In the genomic region with DNA sequence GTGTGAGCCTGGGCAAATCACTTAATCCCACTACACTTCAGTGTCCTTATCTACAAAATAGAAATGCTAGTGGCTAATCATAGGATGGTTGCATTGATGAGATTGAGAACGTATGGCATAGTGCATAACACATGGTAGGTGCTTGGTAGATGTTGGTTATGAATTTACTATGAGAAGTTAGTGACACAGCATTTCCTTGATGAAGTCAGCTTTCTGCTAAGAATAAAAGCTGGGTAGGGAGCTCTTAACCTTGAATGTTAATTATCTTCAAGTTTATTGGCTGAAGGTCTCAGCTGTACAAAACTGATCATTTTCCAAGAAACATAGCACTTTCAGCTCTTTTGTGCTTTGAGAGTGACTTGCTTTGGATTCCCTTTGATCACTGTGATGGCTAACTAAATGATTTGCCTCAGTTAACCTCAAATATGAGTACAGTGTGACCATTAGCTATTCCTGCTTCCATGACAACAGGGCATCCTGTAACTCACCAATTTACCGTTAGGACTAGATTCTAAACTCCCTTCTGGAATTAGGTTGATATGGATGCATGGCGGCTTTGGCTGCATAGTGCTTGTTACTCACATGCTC, we compare ENCODE assay signal across 20 cellular contexts. TPM values are rescaled to one million over a fixed set of nuclear protein-coding genes. Genes with fewer than 3 reads are reported as not detected.
A peak's percentile ranks its signal among the peaks of the same experiment; 100 is the strongest.
DNase-seq lines count a peak whose midpoint lies in the region; ATAC-seq and TF ChIP-seq lines count a peak whose summit lies in the region.
"Had no signal": no experiment of that assay in that cellular context is flagged by ENCODE, and none has a peak within 500 bp of the region (broad histone marks: within the 10 kb centered on the region; RNA-seq: fewer than 3 reads in every experiment).

No MANE protein-coding gene starts in this region.

- CTCF ChIA-PET in activated CD8-positive, alpha-beta memory T cell treated with anti-CD3 and anti-CD28 coated beads, Interleukin-2, amount 10 ng/mL, durations not matched to agents 7 days and 5 days (lab: Charles Lee) = no interaction called here
- CTCF ChIA-PET in HEK293 (lab: Yijun Ruan, JAX) = interaction anchor here (0.6 to 1.3 kb wide), 3 partner anchors 87 to 193 kb away, joined by 3 to 4 read pairs (median 3); no protein-coding TSS in a partner anchor

- peaks cover 16% of the 10 kb centered on the region for H3K36me3 Mint-ChIP-seq in activated CD8-positive, alpha-beta memory T cell treated with anti-CD3 and anti-CD28 coated beads, Interleukin-2, amount 10 ng/mL, durations not matched to agents 7 days and 5 days
- H3K36me3 Mint-ChIP-seq in CD14-positive monocyte = peaks cover 2 to 6% of the 10 kb centered on the region in 2 donors

- no peaks in the 10 kb centered on the region for H3K36me3 ChIP-seq in HEK293 (ENCODE audit: control insufficient read depth in 2 of 2, insufficient read depth in 1 of 2, low read length in 2 of 2)
- no peaks in the 10 kb centered on the region for H3K36me3 ChIP-seq in neutrophil
- no peaks in the 10 kb centered on the region for H3K36me3 ChIP-seq in MM.1S (replicated peaks; ENCODE audit: insufficient read depth, low read length)
- H3K36me3 ChIP-seq: esophagus squamous epithelium, sigmoid colon, SJCRH30 had no signal

- no peaks in the 10 kb centered on the region for H3K9me3 Mint-ChIP-seq in activated CD8-positive, alpha-beta memory T cell treated with anti-CD3 and anti-CD28 coated beads, Interleukin-2, amount 10 ng/mL, durations not matched to agents 7 days and 5 days (ENCODE audit: low read depth)
- H3K9me3 Mint-ChIP-seq in CD14-positive monocyte = peaks cover 0 to 10% (median 4%) of the 10 kb centered on the region in 7 donors
- H3K9me3 Mint-ChIP-seq: neural crest cell had no signal

- peaks cover 41% of the 10 kb centered on the region for H3K4me1 Mint-ChIP-seq in activated CD8-positive, alpha-beta memory T cell treated with anti-CD3 and anti-CD28 coated beads, Interleukin-2, amount 10 ng/mL, durations not matched to agents 7 days and 5 days
- H3K4me1 Mint-ChIP-seq in CD14-positive monocyte = peaks cover 39% of the 10 kb centered on the region

- H3K9me3 ChIP-seq in HEK293 (ENCODE audit: control insufficient read depth, insufficient read depth, low read depth, low read length) (no peaks in the 10 kb centered on the region), neutrophil (no peaks in the 10 kb centered on the region), MM.1S (replicated peaks; ENCODE audit: insufficient read depth, low read length) (no peaks in the 10 kb centered on the region)
- H3K9me3 ChIP-seq: esophagus squamous epithelium, sigmoid colon, SJCRH30 had no signal

- H3K4me3 ChIP-seq in HEK293 (ENCODE audit: low read depth, low read length) (no peak overlapping the region), epithelial cell of proximal tubule (ENCODE audit: low read depth, low read length) (no peak overlapping the region), neutrophil (ENCODE audit: low read depth in 1 of 2, low read length in 1 of 2) (no peak overlapping the region), MM.1S (ENCODE audit: low read length) (no peak overlapping the region)
- H3K4me3 ChIP-seq: coronary artery, esophagus squamous epithelium, sigmoid colon, SJCRH30 had no signal

- H3K27me3 ChIP-seq in neutrophil (no peaks in the 10 kb centered on the region), MM.1S (replicated peaks; ENCODE audit: insufficient read depth, low read length) (no peaks in the 10 kb centered on the region)
- H3K27me3 ChIP-seq: esophagus squamous epithelium, sigmoid colon, SJCRH30 had no signal

- H3K79me2 ChIP-seq in MM.1S (ENCODE audit: low read length) = peaks cover 15% of the 10 kb centered on the region

- H3K27me3 Mint-ChIP-seq in activated CD8-positive, alpha-beta memory T cell treated with anti-CD3 and anti-CD28 coated beads, Interleukin-2, amount 10 ng/mL, durations not matched to agents 7 days and 5 days = no peaks in the 10 kb centered on the region
- H3K27me3 Mint-ChIP-seq in CD14-positive monocyte (ENCODE audit: low read depth in 3 of 3) = peaks cover 0 to 7% (median 0%) of the 10 kb centered on the region in 3 donors
- H3K27me3 Mint-ChIP-seq: type B pancreatic cell had no signal

- ATAC-seq in activated CD8-positive, alpha-beta memory T cell treated with anti-CD3 and anti-CD28 coated beads, Interleukin-2, amount 10 ng/mL, durations not matched to agents 7 days and 5 days = no peak
- no peak for ATAC-seq in GM18511 (IDR thresholded peaks at IDR 0.05; ENCODE audit: unreplicated experiment)

- intact Hi-C loops in CD14-positive monocyte (cut with micrococcal nuclease) = no loop called here

- no peak overlapping the region for H2AFZ ChIP-seq in MM.1S (ENCODE audit: low read length)

- H3F3A ChIP-seq in MM.1S (ENCODE audit: insufficient read depth, low read length) = peaks cover 17% of the 10 kb centered on the region

- TF ChIP-seq CTCF in HEK293 (tag by site-specific recombination; IDR thresholded peaks at IDR 0.05) = no peak
- TF ChIP-seq CTCF in epithelial cell of proximal tubule (conservative IDR thresholded peaks at IDR 0.05; ENCODE audit: low read depth, low read length) = no peak
- no peak for TF ChIP-seq CTCF in neutrophil (IDR thresholded peaks at IDR 0.05)
- no peak for TF ChIP-seq CTCF in MM.1S (IDR thresholded peaks at IDR 0.05; ENCODE audit: low read length)
- TF ChIP-seq CTCF in CD14-positive monocyte (IDR thresholded peaks at IDR 0.05) = no peak

- H3K9me2 ChIP-seq in MM.1S (replicated peaks; ENCODE audit: insufficient read depth, low read length) = no peaks in the 10 kb centered on the region

- no peak overlapping the region for H3K4me2 ChIP-seq in MM.1S (ENCODE audit: low read depth, low read length)

- no peak overlapping the region for H3K9ac ChIP-seq in MM.1S (ENCODE audit: low read length)

- no peaks in the 10 kb centered on the region for H4K20me1 ChIP-seq in MM.1S (ENCODE audit: insufficient read depth, low read length)

- POLR2A ChIA-PET in HEK293 (lab: Yijun Ruan, JAX) = interaction anchor here (0.6 kb wide), 1 partner anchor 11 kb away, joined by 3 read pairs; no protein-coding TSS in a partner anchor

- H3K4me3 Mint-ChIP-seq in activated CD8-positive, alpha-beta memory T cell treated with anti-CD3 and anti-CD28 coated beads, Interleukin-2, amount 10 ng/mL, durations not matched to agents 7 days and 5 days = no peak overlapping the region
- H3K4me3 Mint-ChIP-seq in CD14-positive monocyte = no peak overlapping the region
- H3K4me3 Mint-ChIP-seq: endodermal cell, neural crest cell, type B pancreatic cell had no signal

- H3K27ac Mint-ChIP-seq in activated CD8-positive, alpha-beta memory T cell treated with anti-CD3 and anti-CD28 coated beads, Interleukin-2, amount 10 ng/mL, durations not matched to agents 7 days and 5 days = peak overlapping the region; percentile 46
- H3K27ac Mint-ChIP-seq in CD14-positive monocyte = peak overlapping the region in 1 of 7 donors; percentile 63
- H3K27ac Mint-ChIP-seq: endodermal cell, type B pancreatic cell had no signal

- H3K27ac ChIP-seq in HEK293 (ENCODE audit: extremely low read depth, low read depth, low read length) (no peak overlapping the region), neutrophil (peak overlapping the region; percentile 44), MM.1S (ENCODE audit: low read length) (no peak overlapping the region)
- H3K27ac ChIP-seq: coronary artery, esophagus squamous epithelium, sigmoid colon, SJCRH30 had no signal

- H3K4me1 ChIP-seq in HEK293 (ENCODE audit: control insufficient read depth, insufficient read depth, low read length) (0 out of 2 replicates have a peak, but pooled peaks cover 5% of the 10 kb centered on the region), neutrophil (ENCODE audit: control insufficient read depth in 1 of 2, insufficient read depth in 1 of 2, low read depth in 1 of 2, low read length in 1 of 2) (peaks cover 19 to 30% of the 10 kb centered on the region in 2 experiments), MM.1S (ENCODE audit: low read length) (0 out of 2 replicates have a peak, but pooled peaks cover 10% of the 10 kb centered on the region)
- H3K4me1 ChIP-seq: SJCRH30 had no signal

- no peak for DNase-seq in activated CD8-positive, alpha-beta memory T cell treated with anti-CD3 and anti-CD28 coated beads, Interleukin-2, amount 10 ng/mL, durations not matched to agents 7 days and 5 days
- no peak for DNase-seq in activated CD8-positive, alpha-beta memory T cell treated with anti-CD3 and anti-CD28 coated beads for 24 hours
- peak; percentile 50 for DNase-seq in epithelial cell of proximal tubule (ENCODE audit: low read depth)
- no peak for DNase-seq in MM.1S
- DNase-seq in CD14-positive monocyte (ENCODE audit: low spot score) = no peak
- DNase-seq: activated CD4-positive, alpha-beta T cell treated with anti-CD3 and anti-CD28 coated beads for 1 hour; amygdala; endodermal cell; esophagus squamous epithelium; NCI-H1092 treated with DMSO at 0.1 percent for 48 hours; NCI-H1930; NCI-H526; sigmoid colon; SJCRH30 had no signal

TF ChIP-seq in HEK293, 187 proteins besides CTCF, POLR2A, EP300 and RAD21:
- TF ChIP-seq ZNF701 (tag by site-specific recombination; IDR thresholded peaks at IDR 0.05) (no peak), TRIM28 (IDR thresholded peaks at IDR 0.05; ENCODE audit: borderline replicate concordance, low read length) (0 out of 2 replicates have a peak, but pooled peaks have one; percentile 22)

RNA-seq across cellular contexts. Expression of a gene that starts 17.8 kb away (rescaled TPM):
- total RNA-seq in activated CD8-positive, alpha-beta memory T cell treated with anti-CD3 and anti-CD28 coated beads, Interleukin-2, amount 10 ng/mL, durations not matched to agents 7 days and 5 days = 10 to 100 TPM; 21.2 to 22.6 TPM
- total RNA-seq in epithelial cell of proximal tubule = 6.7 and 13.6 TPM in 2 replicates
- polyA plus RNA-seq in CD14-positive monocyte = 10 to 100 TPM; 32.6 to 34.0 TPM
